Comparison of ENCODE assay signal across 1 cellular context in genomic region chr19:47681388-47681787, GRCh38.
TF ChIP-seq lines count a peak whose summit lies in the region.

No MANE protein-coding gene starts in this region.

TF ChIP-seq in A549, 52 proteins besides CTCF, POLR2A, EP300 and RAD21 (continued from another document):
- no peak for TF ChIP-seq REST (IDR thresholded peaks at IDR 0.05)
- TF ChIP-seq MYC (IDR thresholded peaks at IDR 0.05; ENCODE audit: borderline replicate concordance, low read length) = no peak
- TF ChIP-seq NPAS2 (CRISPR knock-in tag; IDR thresholded peaks at IDR 0.05; ENCODE audit: borderline replicate concordance) = no peak
- TF ChIP-seq MAX (IDR thresholded peaks at IDR 0.05) = no peak
- TF ChIP-seq PBX3 (IDR thresholded peaks at IDR 0.05) = no peak
- no peak for TF ChIP-seq FOSL2 (IDR thresholded peaks at IDR 0.05)
- no peak for TF ChIP-seq FOSL2 (CRISPR knock-in tag; IDR thresholded peaks at IDR 0.05)
- no peak for TF ChIP-seq ATOH8 (CRISPR knock-in tag; IDR thresholded peaks at IDR 0.05; ENCODE audit: low read depth)
- no peak for TF ChIP-seq CHD4 (IDR thresholded peaks at IDR 0.05; ENCODE audit: borderline replicate concordance)
- TF ChIP-seq HEYL (CRISPR knock-in tag; IDR thresholded peaks at IDR 0.05) = no peak
- no peak for TF ChIP-seq JUN (IDR thresholded peaks at IDR 0.05)
- TF ChIP-seq RNF2 (IDR thresholded peaks at IDR 0.05; ENCODE audit: borderline replicate concordance, low read depth) = no peak
- TF ChIP-seq HOXB13 (CRISPR knock-in tag; IDR thresholded peaks at IDR 0.05; ENCODE audit: low read depth) = no peak
